In the genomic region with DNA sequence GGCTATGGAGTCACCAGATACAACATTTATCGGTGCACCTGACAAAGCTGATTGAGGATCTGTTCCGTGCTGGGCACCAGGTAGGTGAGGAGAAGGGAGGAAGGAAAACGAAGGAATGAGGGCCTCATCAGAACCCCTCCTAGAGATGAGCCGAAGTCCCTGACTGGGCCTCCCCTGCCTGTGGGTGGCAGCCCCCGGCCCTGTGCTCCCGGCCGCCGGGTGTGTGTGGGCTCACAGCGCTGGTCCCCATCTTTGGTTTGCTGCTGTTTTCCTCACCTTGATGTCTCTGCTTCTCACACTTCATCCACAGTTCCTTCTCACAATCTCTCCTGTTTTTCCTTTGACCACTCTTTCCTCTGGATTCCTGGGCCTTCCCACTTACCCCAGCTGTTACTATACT, we compare ENCODE assay signal across 21 cellular contexts. TPM values are rescaled to one million over a fixed set of nuclear protein-coding genes. Genes with fewer than 3 reads are reported as not detected.
A peak's percentile ranks its signal among the peaks of the same experiment; 100 is the strongest.
DNase-seq lines count a peak whose midpoint lies in the region; ATAC-seq and TF ChIP-seq lines count a peak whose summit lies in the region.
"Had no signal": no experiment of that assay in that cellular context is flagged by ENCODE, and none has a peak within 500 bp of the region (broad histone marks: within the 10 kb centered on the region; RNA-seq: fewer than 3 reads in every experiment).

No MANE protein-coding gene starts in this region.

- DNase-seq in activated naive CD4-positive, alpha-beta T cell treated with anti-CD3 and anti-CD28 coated beads, Interleukin-2, amount 10 ng/mL, durations not matched to agents 7 days and 5 days = no peak
- no peak for DNase-seq in activated naive CD4-positive, alpha-beta T cell (lab: John Stamatoyannopoulos, UW)
- DNase-seq in HFFc6 = no peak
- DNase-seq in endodermal cell = no peak
- no peak for DNase-seq in effector CD8-positive, alpha-beta T cell (lab: John Stamatoyannopoulos, UW)
- DNase-seq: DMS79, H9, IMR-90, NCI-H1417, NCI-H187, NCI-H2107, NCI-H2227 treated with DMSO at 0.1 percent for 48 hours, NCI-H510A treated with DMSO at 0.1 percent for 48 hours, NCI-H82, OCI-M1, SHP77 treated with DMSO at 0.1 percent for 48 hours had no signal

- peaks cover 41% of the 10 kb centered on the region for H3K36me3 Mint-ChIP-seq in activated naive CD4-positive, alpha-beta T cell treated with anti-CD3 and anti-CD28 coated beads, Interleukin-2, amount 10 ng/mL, durations not matched to agents 7 days and 5 days
- H3K36me3 Mint-ChIP-seq in HFFc6 (ENCODE audit: low read depth) = peaks cover 21% of the 10 kb centered on the region
- H3K36me3 Mint-ChIP-seq in endodermal cell (ENCODE audit: low read depth) = peaks cover 60% of the 10 kb centered on the region

- 91 to 100% methylated on average over 2 to 9 of the region's 9 CpGs for WGBS in endodermal cell (ENCODE audit: insufficient coverage in 1 of 2, insufficient read length in 1 of 2), 2 experiments

- H3K4me1 ChIP-seq in endodermal cell (ENCODE audit: control insufficient read depth, insufficient read depth, low read length) (no peaks in the 10 kb centered on the region), neutrophil (ENCODE audit: control insufficient read depth in 1 of 2, insufficient read depth in 1 of 2, low read depth in 1 of 2, low read length in 1 of 2) (peaks cover 33% of the 10 kb centered on the region in 2 experiments)
- H3K4me1 ChIP-seq: BLaER1 had no signal

- peaks cover 42% of the 10 kb centered on the region for H3K36me3 ChIP-seq in endodermal cell (ENCODE audit: control insufficient read depth, insufficient read depth, low read length)
- peaks cover 63% of the 10 kb centered on the region for H3K36me3 ChIP-seq in neutrophil

- H3K4me3 Mint-ChIP-seq in activated naive CD4-positive, alpha-beta T cell treated with anti-CD3 and anti-CD28 coated beads, Interleukin-2, amount 10 ng/mL, durations not matched to agents 7 days and 5 days = no peak overlapping the region
- peak overlapping the region; percentile 28; the same call in 1 of the 2 replicates for H3K4me3 Mint-ChIP-seq in HFFc6
- H3K4me3 Mint-ChIP-seq in endodermal cell = no peak overlapping the region
- H3K4me3 Mint-ChIP-seq: H9 had no signal

- H3K27me3 ChIP-seq in endodermal cell (ENCODE audit: control insufficient read depth, insufficient read depth, low read length, poor library complexity, severe bottlenecking) (no peaks in the 10 kb centered on the region), neutrophil (no peaks in the 10 kb centered on the region)
- H3K27me3 ChIP-seq: BLaER1 had no signal

- TF ChIP-seq CTCF in HFFc6 (IDR thresholded peaks at IDR 0.05) = no peak
- TF ChIP-seq CTCF in endodermal cell (conservative IDR thresholded peaks at IDR 0.05) = no peak
- TF ChIP-seq CTCF in neutrophil (IDR thresholded peaks at IDR 0.05) = no peak

- H3K9me3 ChIP-seq in endodermal cell (ENCODE audit: control insufficient read depth, low read length) (no peaks in the 10 kb centered on the region), neutrophil (no peaks in the 10 kb centered on the region)
- H3K9me3 ChIP-seq: BLaER1 had no signal

- H3K9ac ChIP-seq in endodermal cell (ENCODE audit: extremely low read depth, low read length, poor library complexity, severe bottlenecking) = no peak overlapping the region
- H3K9ac ChIP-seq: BLaER1 had no signal

- H3K27ac ChIP-seq in endodermal cell (ENCODE audit: low read depth, low read length) (no peak overlapping the region), neutrophil (peak overlapping the region; percentile 91)
- H3K27ac ChIP-seq: BLaER1 had no signal

- peaks cover 15% of the 10 kb centered on the region for H3K4me1 Mint-ChIP-seq in activated naive CD4-positive, alpha-beta T cell treated with anti-CD3 and anti-CD28 coated beads, Interleukin-2, amount 10 ng/mL, durations not matched to agents 7 days and 5 days
- no peaks in the 10 kb centered on the region for H3K4me1 Mint-ChIP-seq in HFFc6 (ENCODE audit: low read depth)
- peaks cover 5% of the 10 kb centered on the region for H3K4me1 Mint-ChIP-seq in endodermal cell
- H3K4me1 Mint-ChIP-seq: H9 had no signal

- H3K4me3 ChIP-seq in endodermal cell (ENCODE audit: low read length) (no peak overlapping the region), neutrophil (ENCODE audit: low read depth in 1 of 2, low read length in 1 of 2) (no peak overlapping the region)
- H3K4me3 ChIP-seq: BLaER1 had no signal

- CTCF ChIA-PET in activated naive CD4-positive, alpha-beta T cell treated with anti-CD3 and anti-CD28 coated beads, Interleukin-2, amount 10 ng/mL, durations not matched to agents 7 days and 5 days (lab: Charles Lee) = no interaction called here

- H3K27ac Mint-ChIP-seq in activated naive CD4-positive, alpha-beta T cell treated with anti-CD3 and anti-CD28 coated beads, Interleukin-2, amount 10 ng/mL, durations not matched to agents 7 days and 5 days = peak overlapping the region; percentile 64
- H3K27ac Mint-ChIP-seq in HFFc6 = no peak overlapping the region; the same call in 1 of the 2 replicates
- peak overlapping the region; percentile 91 for H3K27ac Mint-ChIP-seq in endodermal cell
- H3K27ac Mint-ChIP-seq: H9 had no signal

- ATAC-seq in GM18909 (IDR thresholded peaks at IDR 0.05; ENCODE audit: poor library complexity, unreplicated experiment) (no peak), GM21825 (IDR thresholded peaks at IDR 0.05; ENCODE audit: unreplicated experiment) (no peak)

- no peaks in the 10 kb centered on the region for H3K27me3 Mint-ChIP-seq in activated naive CD4-positive, alpha-beta T cell treated with anti-CD3 and anti-CD28 coated beads, Interleukin-2, amount 10 ng/mL, durations not matched to agents 7 days and 5 days
- H3K27me3 Mint-ChIP-seq in HFFc6 (ENCODE audit: insufficient read depth) = peaks cover 5% of the 10 kb centered on the region
- H3K27me3 Mint-ChIP-seq in endodermal cell (ENCODE audit: insufficient read depth) = no peaks in the 10 kb centered on the region

- H3K9me3 Mint-ChIP-seq in activated naive CD4-positive, alpha-beta T cell treated with anti-CD3 and anti-CD28 coated beads, Interleukin-2, amount 10 ng/mL, durations not matched to agents 7 days and 5 days = no peaks in the 10 kb centered on the region
- H3K9me3 Mint-ChIP-seq in HFFc6 = peaks cover 7% of the 10 kb centered on the region
- no peaks in the 10 kb centered on the region for H3K9me3 Mint-ChIP-seq in endodermal cell
- H3K9me3 Mint-ChIP-seq: H9 had no signal

RNA-seq across cellular contexts. Expression of a gene that starts 32.8 kb away (rescaled TPM):
- total RNA-seq in HFFc6 (2021; fragmentation: NEBNext Ultra II Directional; extraction: Animal tissue kit (Norgen Biotek cat#: 25700)) = 10 to 100 TPM; 42.8 to 65.0 (median 48.1) TPM
- total RNA-seq in endodermal cell = 10 to 100 TPM; 19.7 to 34.5 TPM
- polyA plus RNA-seq in endodermal cell (2013, experiment 1 of 2) = 33.2 TPM
- polyA plus RNA-seq in endodermal cell (2013, experiment 2 of 2) = 32.3 TPM

RNA-seq across cellular contexts. Expression of a gene that starts 45.0 kb away (rescaled TPM):
- under 1 TPM in 2 of 6 experiments, not detected in 4; 0.40 to 0.71 TPM for total RNA-seq in HFFc6 (2021; fragmentation: NEBNext Ultra II Directional; extraction: Animal tissue kit (Norgen Biotek cat#: 25700))
- total RNA-seq in endodermal cell = under 1 TPM in 1 of 2 donors, not detected in 1; 0.24 TPM
- polyA plus RNA-seq in endodermal cell (2013, experiment 1 of 2) = not detected
- polyA plus RNA-seq in endodermal cell (2013, experiment 2 of 2) = not detected
- total RNA-seq: A673, H9 had no signal
